1 cellular context compared by ENCODE assay signal in genomic region chr6:122984393-122984792, GRCh38.
TF ChIP-seq lines count a peak whose summit lies in the region.

No MANE protein-coding gene starts in this region.

TF ChIP-seq in HepG2, 621 proteins besides CTCF, POLR2A, EP300 and RAD21 (continued from another document):
- no peak for TF ChIP-seq ZNF318 (CRISPR knock-in tag; IDR thresholded peaks at IDR 0.05)
- TF ChIP-seq FOXJ3 (CRISPR knock-in tag; IDR thresholded peaks at IDR 0.05; ENCODE audit: borderline replicate concordance), result no peak
- no peak for TF ChIP-seq CHD2 (IDR thresholded peaks at IDR 0.05; ENCODE audit: low read depth, low read length)
- TF ChIP-seq ZNF883 (CRISPR knock-in tag; IDR thresholded peaks at IDR 0.05; ENCODE audit: not compliant biosample characterization), result no peak
- no peak for TF ChIP-seq ZNF253 (CRISPR knock-in tag; IDR thresholded peaks at IDR 0.05; ENCODE audit: borderline replicate concordance)
TF ChIP-seq in HepG2: peak in this region for 0.
